In the genomic region with DNA sequence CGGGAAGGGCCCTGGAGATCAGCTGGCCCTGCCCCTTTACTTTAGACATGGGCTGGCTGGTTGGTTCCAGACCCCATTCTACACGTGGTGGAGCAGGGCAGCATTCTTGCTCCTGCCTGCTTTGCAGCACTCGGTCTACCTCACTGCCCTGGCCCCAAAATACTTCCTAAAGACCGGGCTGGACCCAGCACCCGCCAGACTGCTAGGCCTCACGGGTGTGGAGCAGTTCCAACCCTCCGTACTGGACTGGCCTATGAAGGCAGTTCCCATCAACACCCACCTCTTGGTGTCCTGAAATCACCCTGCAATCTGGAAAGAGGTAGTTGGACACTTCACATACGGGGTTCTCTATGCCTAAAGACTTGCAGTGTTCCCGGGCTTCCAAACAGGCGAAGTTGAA, we compare ENCODE assay signal across 6 cellular contexts.
"Had no signal": no experiment of that assay in that cellular context is flagged by ENCODE, and none has a peak within 500 bp of the region (broad histone marks: within the 10 kb centered on the region; RNA-seq: fewer than 3 reads in every experiment).

No MANE protein-coding gene starts in this region.

- H3K4me2 ChIP-seq: hepatocyte had no signal

- H2AFZ ChIP-seq: hepatocyte had no signal

- FAIRE-seq: colon, pancreas had no signal

- H3K9me3 ChIP-seq: adrenal gland, gastroesophageal sphincter, pancreas, transverse colon had no signal

- H3K27ac ChIP-seq: hepatocyte, pancreas, transverse colon had no signal

- H3K4me3 ChIP-seq: adrenal gland, gastroesophageal sphincter, hepatocyte, pancreas, transverse colon had no signal

- H3K27me3 ChIP-seq: adrenal gland, gastroesophageal sphincter, hepatocyte, pancreas, transverse colon had no signal
